8 cellular contexts compared by ENCODE assay signal in the genomic region with DNA sequence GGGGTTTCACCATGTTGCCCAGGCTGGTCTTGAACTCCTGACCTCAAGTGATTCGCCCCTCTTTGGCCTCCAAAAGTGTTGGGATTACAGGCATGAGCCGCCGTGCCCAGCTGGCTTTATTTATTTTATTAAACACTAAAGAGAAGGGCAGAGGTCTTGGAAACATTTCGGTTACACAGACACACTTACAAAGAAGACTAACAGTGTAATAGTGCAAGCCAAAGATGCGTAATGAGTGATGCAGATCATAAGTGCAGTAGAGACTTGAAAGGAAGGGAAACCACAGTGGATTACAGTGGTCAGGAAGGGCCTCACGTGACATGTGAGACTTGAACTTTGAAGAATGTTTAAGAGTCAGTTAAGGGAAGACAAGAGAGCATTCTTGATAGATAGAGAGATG. TPM values are rescaled to one million over a fixed set of nuclear protein-coding genes. Genes with fewer than 3 reads are reported as not detected.
A peak's percentile ranks its signal among the peaks of the same experiment; 100 is the strongest.
DNase-seq lines count a peak whose midpoint lies in the region; ATAC-seq and TF ChIP-seq lines count a peak whose summit lies in the region.

No MANE protein-coding gene starts in this region.

- H3K36me3 Mint-ChIP-seq in CD8-positive, alpha-beta T cell: no peaks in the 10 kb centered on the region

- peaks cover 3% of the 10 kb centered on the region for H3K9me3 Mint-ChIP-seq in CD8-positive, alpha-beta T cell

- peak overlapping the region; percentile 45 for H3K4me3 Mint-ChIP-seq in CD8-positive, alpha-beta T cell

- no peaks in the 10 kb centered on the region for H3K27me3 Mint-ChIP-seq in CD8-positive, alpha-beta T cell (ENCODE audit: low read depth)

- ATAC-seq in CD8-positive, alpha-beta T cell: peak; percentile 97

- H3K36me3 ChIP-seq in CD8-positive, alpha-beta T cell (ENCODE audit: insufficient read depth, low read length): no peaks in the 10 kb centered on the region
- H3K36me3 ChIP-seq in H7 (replicated peaks; ENCODE audit: control insufficient read depth, insufficient read depth, low read length): no peaks in the 10 kb centered on the region

- POLR2A ChIA-PET in CD8-positive, alpha-beta T cell (lab: Charles Lee): interaction anchor here (0.7 to 1.0 kb wide), 3 partner anchors 8 to 58 kb away, joined by 3 to 5 read pairs (median 3); no protein-coding TSS in a partner anchor

- H3K4me1 Mint-ChIP-seq in CD8-positive, alpha-beta T cell (ENCODE audit: low read depth): peaks cover 36% of the 10 kb centered on the region

- peak overlapping the region; percentile 24 for H3K4me3 ChIP-seq in CD8-positive, alpha-beta T cell (ENCODE audit: low read depth, low read length)
- H3K4me3 ChIP-seq in skin epidermis: no peak overlapping the region
- no peak overlapping the region for H3K4me3 ChIP-seq in H7 (ENCODE audit: insufficient read depth, low read depth, low read length)

- intact Hi-C loops in CD8-positive, alpha-beta T cell (cut with DNase I, micrococcal nuclease): loop anchor here (1.0 to 5.0 kb wide), 5 partner anchors 11 to 55 kb away; partner anchors contain the start of genes CFAP54 (in 2 of the 2) and CDK17 (in 1 of the 2)

- no peaks in the 10 kb centered on the region for H3K9me3 ChIP-seq in CD8-positive, alpha-beta T cell (ENCODE audit: low read length)

- H3K4me1 ChIP-seq in CD8-positive, alpha-beta T cell (ENCODE audit: insufficient read depth, low read length): peaks cover 30% of the 10 kb centered on the region

- H3K27ac ChIP-seq in CD8-positive, alpha-beta T cell (ENCODE audit: low read depth, low read length): peak overlapping the region; percentile 69
- H3K27ac ChIP-seq in skin epidermis: peak overlapping the region in 13 of 21 experiments; percentile 0 to 76 (median 46)

- no peaks in the 10 kb centered on the region for H3K27me3 ChIP-seq in CD8-positive, alpha-beta T cell (ENCODE audit: insufficient read depth, low read length)
- no peaks in the 10 kb centered on the region for H3K27me3 ChIP-seq in H7 (ENCODE audit: control insufficient read depth, insufficient read depth, low read length)

- CTCF ChIA-PET in CD8-positive, alpha-beta T cell (lab: Charles Lee): interaction anchor here (0.8 to 3.0 kb wide), 4 partner anchors 12 to 82 kb away, joined by 3 to 12 read pairs (median 4); no protein-coding TSS in a partner anchor

- no peak for TF ChIP-seq CTCF in CD8-positive, alpha-beta T cell (IDR thresholded peaks at IDR 0.05)

- H3K27ac Mint-ChIP-seq in CD8-positive, alpha-beta T cell: peak overlapping the region; percentile 87

- peak; percentile 37 to 84 (median 63) for DNase-seq in CD8-positive, alpha-beta T cell
- peak; percentile 94 for DNase-seq in H4 (ENCODE audit: low spot score)
- DNase-seq in RKO (ENCODE audit: low spot score): peak; percentile 63
- peak; percentile 40 for DNase-seq in activated naive CD4-positive, alpha-beta T cell treated with anti-CD3 and anti-CD28 coated beads, Interleukin-2, amount 50 U/mL, for 16 hours
- DNase-seq in germinal center (ENCODE audit: low spot score): no peak
- no peak for DNase-seq in H7
- DNase-seq in NCI-H510A treated with DMSO at 0.1 percent for 48 hours (lab: John Stamatoyannopoulos, UW): no peak

RNA-seq across cellular contexts. Expression of gene CDK17, which starts 33.9 kb away (rescaled TPM):
- 100 to 1,000 TPM; 150 to 160 TPM for total RNA-seq in CD8-positive, alpha-beta T cell
- 25.4 and 26.9 TPM in 2 replicates for total RNA-seq in H4 (2014; rRNA removed; shearing (Covaris generic))
- total RNA-seq in H7 (2014; rRNA removed; shearing (Covaris generic)): 25.3 and 25.5 TPM in 2 replicates

RNA-seq across cellular contexts. Expression of gene CFAP54, which starts 55.3 kb away (rescaled TPM):
- 1 to 10 TPM; 1.0 to 1.2 TPM for total RNA-seq in CD8-positive, alpha-beta T cell
- 0.64 and 1.8 TPM in 2 replicates for total RNA-seq in H4 (2014; rRNA removed; shearing (Covaris generic))
- total RNA-seq in H7 (2014; rRNA removed; shearing (Covaris generic)): not detected in 2 replicates

Comparison
In these comparisons a context has a peak if more than half of its experiments do, and no peak if none do; other contexts are left out.
1. DNase-seq: peak in CD8-positive, alpha-beta T cell (7 of 7), H4 (single experiment), RKO (single experiment) and activated naive CD4-positive, alpha-beta T cell treated with anti-CD3 and anti-CD28 coated beads, Interleukin-2, amount 50 U/mL, for 16 hours (single experiment); none in germinal center (single experiment), H7 (single experiment) and NCI-H510A treated with DMSO at 0.1 percent for 48 hours (single experiment).